In genomic region chr5:181189363-181189961, GRCh38 we compare ENCODE assay signal across 6 cellular contexts. TPM values are rescaled to one million over a fixed set of nuclear protein-coding genes. Genes with fewer than 3 reads are reported as not detected.
DNase-seq lines count a peak whose midpoint lies in the region; ATAC-seq and TF ChIP-seq lines count a peak whose summit lies in the region.

No MANE protein-coding gene starts in this region.

- H3K27me3 Mint-ChIP-seq in activated naive CD8-positive, alpha-beta T cell treated with anti-CD3 and anti-CD28 coated beads, Interleukin-2, amount 10 ng/mL, durations not matched to agents 7 days and 5 days, result peaks cover 4% of the 10 kb centered on the region

- H3K4me3 ChIP-seq in HFF-Myc (replicated peaks; ENCODE audit: low read depth, low read length) (peak overlapping the region; percentile 67), mononuclear cell (ENCODE audit: low read length) (peak overlapping the region; percentile 84)

- H3K9me3 Mint-ChIP-seq in activated naive CD8-positive, alpha-beta T cell treated with anti-CD3 and anti-CD28 coated beads, Interleukin-2, amount 10 ng/mL, durations not matched to agents 7 days and 5 days, result no peaks in the 10 kb centered on the region

- peak overlapping the region; percentile 96 for H3K27ac Mint-ChIP-seq in activated naive CD8-positive, alpha-beta T cell treated with anti-CD3 and anti-CD28 coated beads, Interleukin-2, amount 10 ng/mL, durations not matched to agents 7 days and 5 days

- no peaks in the 10 kb centered on the region for H3K9me3 ChIP-seq in mononuclear cell (ENCODE audit: low read depth, low read length)

- peaks cover 39% of the 10 kb centered on the region for H3K4me1 ChIP-seq in mononuclear cell (ENCODE audit: insufficient read depth, low read length)

- H3K4me3 Mint-ChIP-seq in activated naive CD8-positive, alpha-beta T cell treated with anti-CD3 and anti-CD28 coated beads, Interleukin-2, amount 10 ng/mL, durations not matched to agents 7 days and 5 days, result peak overlapping the region; percentile 94

- no peak for TF ChIP-seq CTCF in HFF-Myc (IDR thresholded peaks at IDR 0.05; ENCODE audit: low read depth, low read length, missing control alignments)

- ATAC-seq in activated naive CD8-positive, alpha-beta T cell treated with anti-CD3 and anti-CD28 coated beads, Interleukin-2, amount 10 ng/mL, durations not matched to agents 7 days and 5 days (ENCODE audit: low read depth), result peak; percentile 10
- no peak for ATAC-seq in HG03025 (IDR thresholded peaks at IDR 0.05; ENCODE audit: low FRiP score, unreplicated experiment)
- no peak for ATAC-seq in HG03460 (IDR thresholded peaks at IDR 0.05; ENCODE audit: unreplicated experiment)

- peaks cover 4% of the 10 kb centered on the region for H3K36me3 Mint-ChIP-seq in activated naive CD8-positive, alpha-beta T cell treated with anti-CD3 and anti-CD28 coated beads, Interleukin-2, amount 10 ng/mL, durations not matched to agents 7 days and 5 days

- POLR2A ChIA-PET in activated naive CD8-positive, alpha-beta T cell treated with anti-CD3 and anti-CD28 coated beads, Interleukin-2, amount 10 ng/mL, durations not matched to agents 7 days and 5 days (lab: Charles Lee), result interaction anchor here (0.8 to 9.0 kb wide), 13 partner anchors 10 to 386 kb away, joined by 3 to 131 read pairs (median 4); partner anchors contain the start of genes RACK1, TRIM41, TRIM52 and TRIM7

- DNase-seq in HFF-Myc (ENCODE audit: extremely low read depth, low read depth) (no peak), HCEC 1CT (no peak)
- DNase-seq in activated naive CD8-positive, alpha-beta T cell treated with anti-CD3 and anti-CD28 coated beads, Interleukin-2, amount 10 ng/mL, durations not matched to agents 7 days and 5 days, result peak; percentile 67

- peaks cover 44% of the 10 kb centered on the region for H3K4me1 Mint-ChIP-seq in activated naive CD8-positive, alpha-beta T cell treated with anti-CD3 and anti-CD28 coated beads, Interleukin-2, amount 10 ng/mL, durations not matched to agents 7 days and 5 days

- no peaks in the 10 kb centered on the region for H3K27me3 ChIP-seq in mononuclear cell (ENCODE audit: insufficient read depth, low read length)

RNA-seq across cellular contexts. Expression of gene TRIM7, which starts 15.5 kb away (rescaled TPM):
- total RNA-seq in activated naive CD8-positive, alpha-beta T cell treated with anti-CD3 and anti-CD28 coated beads, Interleukin-2, amount 10 ng/mL, durations not matched to agents 7 days and 5 days, result 1 to 10 TPM; 2.5 to 2.6 TPM
- total RNA-seq in mononuclear cell, result 1.9 TPM

RNA-seq across cellular contexts. Expression of gene TRIM41, which starts 33.6 kb away (rescaled TPM):
- 10 to 100 TPM; 44.5 to 49.7 TPM for total RNA-seq in activated naive CD8-positive, alpha-beta T cell treated with anti-CD3 and anti-CD28 coated beads, Interleukin-2, amount 10 ng/mL, durations not matched to agents 7 days and 5 days
- total RNA-seq in mononuclear cell, result 6.1 TPM

RNA-seq across cellular contexts. Expression of gene OR2V2, which starts 42.1 kb away (rescaled TPM):
- not detected for total RNA-seq in activated naive CD8-positive, alpha-beta T cell treated with anti-CD3 and anti-CD28 coated beads, Interleukin-2, amount 10 ng/mL, durations not matched to agents 7 days and 5 days
- total RNA-seq in mononuclear cell, result not detected

RNA-seq across cellular contexts. Expression of gene RACK1, which starts 54.2 kb away (rescaled TPM):
- 1,000 to 10,000 TPM; 1,741 to 1,808 TPM for total RNA-seq in activated naive CD8-positive, alpha-beta T cell treated with anti-CD3 and anti-CD28 coated beads, Interleukin-2, amount 10 ng/mL, durations not matched to agents 7 days and 5 days
- total RNA-seq in mononuclear cell, result 5,375 TPM

RNA-seq across cellular contexts. Expression of gene OR2V1, which starts 58.5 kb away (rescaled TPM):
- not detected for total RNA-seq in activated naive CD8-positive, alpha-beta T cell treated with anti-CD3 and anti-CD28 coated beads, Interleukin-2, amount 10 ng/mL, durations not matched to agents 7 days and 5 days
- not detected for total RNA-seq in mononuclear cell
